In the genomic region with DNA sequence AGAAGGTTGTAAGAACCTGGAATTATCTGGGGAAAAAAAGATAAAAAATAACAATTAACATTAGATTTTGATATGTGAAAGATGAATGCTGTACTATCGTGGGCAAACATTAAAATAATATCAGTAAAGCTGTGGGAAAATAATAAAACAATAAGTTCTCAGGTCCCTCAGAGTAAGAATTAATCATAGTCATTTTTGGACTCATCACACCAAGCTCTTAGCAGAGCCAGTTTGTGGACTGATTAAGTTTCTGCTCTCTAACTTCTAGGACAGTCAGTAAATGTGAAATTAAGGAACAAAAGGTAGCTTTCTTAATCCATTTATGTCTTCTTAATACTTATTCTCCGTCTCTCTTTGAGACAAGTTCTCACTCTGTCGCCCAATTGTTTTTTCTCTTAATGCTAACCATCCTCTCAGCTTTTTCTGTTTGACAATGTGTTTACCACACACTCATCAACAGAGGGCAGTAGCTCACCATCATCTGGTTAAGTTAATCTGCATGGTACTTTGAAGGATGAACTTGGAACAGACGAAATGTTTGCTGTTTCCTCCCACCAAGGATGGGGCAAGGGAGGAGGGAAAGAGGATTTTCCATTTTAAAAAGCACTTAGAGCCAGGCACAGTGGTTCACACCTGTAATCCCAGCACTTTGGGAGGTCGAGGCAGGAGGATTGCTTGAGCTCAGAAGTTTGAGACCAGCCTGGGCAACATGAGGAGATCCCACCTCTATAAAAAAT, we compare ENCODE assay signal across 8 cellular contexts. TPM values are rescaled to one million over a fixed set of nuclear protein-coding genes. Genes with fewer than 3 reads are reported as not detected.
DNase-seq lines count a peak whose midpoint lies in the region; ATAC-seq and TF ChIP-seq lines count a peak whose summit lies in the region.

No MANE protein-coding gene starts in this region.

- no peak overlapping the region for H3K4me3 ChIP-seq in WI38 (ENCODE audit: low read depth, low read length)

- peak; percentile 70 for ATAC-seq in HG03159 (IDR thresholded peaks at IDR 0.05; ENCODE audit: unreplicated experiment)

- DNase-seq in DMS114 treated with DMSO at 0.1 percent for 48 hours (lab: John Stamatoyannopoulos, UW; ENCODE audit: unreplicated experiment) = peak; percentile 54
- DNase-seq in GM19238 (ENCODE audit: insufficient read length, low spot score) = peak; percentile 23
- DNase-seq in NCI-H2171 treated with DMSO at 0.1 percent for 48 hours (lab: John Stamatoyannopoulos, UW) = peak; percentile 58
- DNase-seq in endothelial cell (ENCODE audit: low spot score) = peak; percentile 55
- peak; percentile 74 for DNase-seq in midbrain (lab: John Stamatoyannopoulos, UW)
- DNase-seq in type B pancreatic cell (ENCODE audit: extremely low spot score, unreplicated experiment) = no peak

- no peak overlapping the region for H3K4me3 Mint-ChIP-seq in endothelial cell (ENCODE audit: unreplicated experiment)
- no peak overlapping the region for H3K4me3 Mint-ChIP-seq in type B pancreatic cell

- no peak overlapping the region for H3K27ac Mint-ChIP-seq in endothelial cell (ENCODE audit: unreplicated experiment)
- no peak overlapping the region for H3K27ac Mint-ChIP-seq in type B pancreatic cell

- peak; percentile 34; the same call in 1 of the 2 replicates for TF ChIP-seq CTCF in WI38 (IDR thresholded peaks at IDR 0.05; ENCODE audit: low read depth, low read length)
- TF ChIP-seq CTCF in endothelial cell (IDR thresholded peaks at IDR 0.05; ENCODE audit: unreplicated experiment) = peak; percentile 51
- TF ChIP-seq CTCF in type B pancreatic cell (conservative IDR thresholded peaks at IDR 0.05) = peak; percentile 86

- H3K4me1 Mint-ChIP-seq in endothelial cell (ENCODE audit: unreplicated experiment) (peaks cover 12% of the 10 kb centered on the region), type B pancreatic cell (ENCODE audit: unreplicated experiment) (no peaks in the 10 kb centered on the region)

- H3K9me3 Mint-ChIP-seq in endothelial cell (ENCODE audit: unreplicated experiment) (no peaks in the 10 kb centered on the region), type B pancreatic cell (no peaks in the 10 kb centered on the region)

- H3K36me3 Mint-ChIP-seq in endothelial cell (ENCODE audit: low read depth, unreplicated experiment) (no peaks in the 10 kb centered on the region), type B pancreatic cell (no peaks in the 10 kb centered on the region)

- H3K27me3 Mint-ChIP-seq in endothelial cell (ENCODE audit: unreplicated experiment) = peaks cover 2% of the 10 kb centered on the region
- peaks cover 54% of the 10 kb centered on the region for H3K27me3 Mint-ChIP-seq in type B pancreatic cell

RNA-seq across cellular contexts. Expression of a gene that starts 5.3 kb away (rescaled TPM):
- 30.6 TPM for total RNA-seq in endothelial cell (ENCODE audit: unreplicated experiment)
- 31.6 and 32.5 TPM in 2 replicates for total RNA-seq in type B pancreatic cell (ENCODE audit: low replicate concordance)

Comparison
In these comparisons a context has a peak if more than half of its experiments do, and no peak if none do; other contexts are left out.
1. CTCF ChIP-seq: peak in every context shown above with its lines; median percentile 86 in type B pancreatic cell; 51 in endothelial cell; 34 in WI38.